In the genomic region with DNA sequence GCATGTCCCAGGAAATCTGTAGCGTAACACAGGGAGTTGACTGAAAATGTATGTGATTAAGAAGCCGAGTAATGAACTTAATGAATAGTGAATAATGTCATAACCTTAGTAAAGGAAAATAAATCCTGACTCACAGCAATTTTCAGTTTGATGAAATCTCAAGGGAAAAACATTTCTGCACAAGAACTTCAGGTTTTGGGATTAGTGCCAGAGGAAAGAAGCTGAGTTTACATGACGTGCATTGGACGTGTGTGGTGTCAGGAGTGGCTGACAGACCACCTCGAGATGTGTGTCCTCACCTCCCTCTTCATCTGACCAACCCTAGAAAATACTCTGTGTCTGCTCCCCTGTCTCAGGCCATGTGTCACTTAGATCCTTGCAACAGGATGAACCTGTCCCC, we compare ENCODE assay signal across 32 cellular contexts. TPM values are rescaled to one million over a fixed set of nuclear protein-coding genes. Genes with fewer than 3 reads are reported as not detected.
"Had no signal": no experiment of that assay in that cellular context is flagged by ENCODE, and none has a peak within 500 bp of the region (broad histone marks: within the 10 kb centered on the region; RNA-seq: fewer than 3 reads in every experiment).

No MANE protein-coding gene starts in this region.

- DNase-seq: activated CD4-positive, alpha-beta memory T cell treated with anti-CD3 and anti-CD28 coated beads, Interleukin-2, amount 10 ng/mL, durations not matched to agents 7 days and 5 days; activated CD4-positive, alpha-beta T cell treated with anti-CD3 and anti-CD28 coated beads, Interleukin-2, amount 10 ng/mL, durations not matched to agents 7 days and 5 days; activated CD8-positive, alpha-beta memory T cell treated with anti-CD3 and anti-CD28 coated beads, Interleukin-2, amount 50 U/mL, for 48 hours; activated gamma-delta T cell; activated naive CD4-positive, alpha-beta T cell treated with anti-CD3 and anti-CD28 coated beads, Interleukin-2, amount 10 ng/mL, durations not matched to agents 7 days and 5 days; activated naive CD8-positive, alpha-beta T cell treated with anti-CD3 and anti-CD28 coated beads, Interleukin-2, amount 10 ng/mL, durations not matched to agents 7 days and 5 days; activated T-cell treated with anti-CD3 and anti-CD28 coated beads, Interleukin-2, amount 50 U/mL, for 24 hours; amniotic stem cell; brain microvascular endothelial cell; caudate nucleus; dermis blood vessel endothelial cell; effector CD4-positive, alpha-beta T cell; head of caudate nucleus; hippocampal formation; naive thymus-derived CD4-positive, alpha-beta T cell; occipital lobe; right cardiac atrium; stimulated activated CD4-positive, alpha-beta T cell treated with anti-CD3 and anti-CD28 coated beads, Interleukin-12 subunit alpha, Interleukin-12 subunit beta, amount 100 ng/mL, for 4 hours; stimulated activated CD4-positive, alpha-beta T cell treated with anti-CD3 and anti-CD28 coated beads, Interleukin-4, amount 100 ng/mL, for 1 hour had no signal

- H3K9ac ChIP-seq: neural progenitor cell, parathyroid adenoma had no signal

- H3K79me2 ChIP-seq: parathyroid adenoma had no signal

- H3K27me3 ChIP-seq: neural progenitor cell, vagina had no signal

- H3K36me3 ChIP-seq: brain microvascular endothelial cell, neural progenitor cell, vagina had no signal

- H3K4me1 ChIP-seq: parathyroid adenoma, vagina had no signal

- H3K9me3 ChIP-seq: vagina had no signal

- H3K27ac ChIP-seq: brain microvascular endothelial cell, epithelial cell of prostate, neural progenitor cell, parathyroid adenoma, skin epidermis, vagina, VCaP had no signal

- H2AFZ ChIP-seq: neural progenitor cell, parathyroid adenoma had no signal

- H3K4me2 ChIP-seq: neural progenitor cell had no signal

- H3K4me3 ChIP-seq: neural progenitor cell, skin epidermis, vagina had no signal

RNA-seq across cellular contexts. Expression of a gene that starts 39.1 kb away (rescaled TPM):
- total RNA-seq: activated CD4-positive, alpha-beta memory T cell treated with anti-CD3 and anti-CD28 coated beads, Interleukin-2, amount 10 ng/mL, durations not matched to agents 7 days and 5 days; activated CD4-positive, alpha-beta T cell treated with anti-CD3 and anti-CD28 coated beads, Interleukin-2, amount 10 ng/mL, durations not matched to agents 7 days and 5 days; activated naive CD8-positive, alpha-beta T cell treated with anti-CD3 and anti-CD28 coated beads, Interleukin-2, amount 10 ng/mL, durations not matched to agents 7 days and 5 days; astrocyte; dermis blood vessel endothelial cell; fibroblast of villous mesenchyme; kidney epithelial cell; mesothelial cell of epicardium; naive thymus-derived CD4-positive, alpha-beta T cell; pulmonary artery endothelial cell; subcutaneous adipose tissue; T-helper 1 cell treated with Interleukin-12 subunit alpha and Interleukin-12 subunit beta and Interleukin-4 antibody, amounts not matched to agents 30 ng/mL and 1 ng/mL, for 36 hours; vagina had no signal
- polyA plus RNA-seq: naive thymus-derived CD4-positive, alpha-beta T cell had no signal
